Comparison of ENCODE assay signal across 21 cellular contexts in the genomic region with DNA sequence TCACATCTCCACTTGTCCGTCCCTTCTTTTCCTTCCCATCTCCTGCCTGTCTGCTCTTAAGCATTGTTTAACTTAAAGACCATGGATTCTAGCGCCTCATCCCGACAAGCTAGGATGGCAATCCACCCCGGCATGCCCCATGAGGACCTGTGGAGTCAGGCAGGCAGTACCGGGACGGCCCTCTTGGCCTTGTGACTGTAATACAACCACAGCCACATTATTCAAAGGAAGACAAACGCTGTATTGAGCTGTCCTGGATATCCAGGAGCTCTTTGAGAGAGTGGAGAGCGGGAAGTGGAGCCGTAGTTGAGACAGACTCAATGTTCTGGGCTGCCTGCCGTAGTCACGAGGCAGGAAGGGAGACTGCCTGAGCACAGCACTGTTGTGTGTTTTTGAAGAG.
DNase-seq lines count a peak whose midpoint lies in the region; ATAC-seq and TF ChIP-seq lines count a peak whose summit lies in the region.
"Had no signal": no experiment of that assay in that cellular context is flagged by ENCODE, and none has a peak within 500 bp of the region (broad histone marks: within the 10 kb centered on the region; RNA-seq: fewer than 3 reads in every experiment).

No MANE protein-coding gene starts in this region.

- no peaks in the 10 kb centered on the region; the same call in 1 of the 2 replicates for H3K9me2 ChIP-seq in GM23338 (ENCODE audit: insufficient read depth)

- intact Hi-C loops in upper lobe of right lung (cut with DNase I) = no loop called here
- intact Hi-C loops in stomach (cut with DNase I; ENCODE audit: low total_unique reads) = no loop called here

- no peaks in the 10 kb centered on the region for H3F3A ChIP-seq in GM23338 (replicated peaks; ENCODE audit: low read depth)

- 81 to 88% methylated on average over 11 of the region's 11 CpGs for WGBS in upper lobe of left lung, 2 donors
- 78 to 89% (median 86%) methylated on average over 11 of the region's 11 CpGs for WGBS in stomach, 5 donors

- H3K36me3 ChIP-seq in GM23338 (ENCODE audit: insufficient read depth) (no peaks in the 10 kb centered on the region), upper lobe of right lung (no peaks in the 10 kb centered on the region), upper lobe of left lung (no peaks in the 10 kb centered on the region), stomach (no peaks in the 10 kb centered on the region)
- H3K36me3 ChIP-seq: BLaER1 had no signal

- H3K27me3 Mint-ChIP-seq in GM23338 (ENCODE audit: insufficient read depth, low read depth, poor library complexity) (peaks cover 2% of the 10 kb centered on the region), nephron progenitor cell (ENCODE audit: low read depth, poor library complexity) (no peaks in the 10 kb centered on the region)
- H3K27me3 Mint-ChIP-seq: CD4-positive, CD25-positive, alpha-beta regulatory T cell had no signal

- no peak overlapping the region for H3K4me2 ChIP-seq in GM23338
- H3K4me2 ChIP-seq: BLaER1 had no signal

- H4K20me1 ChIP-seq in GM23338 (replicated peaks; ENCODE audit: insufficient read depth) = no peaks in the 10 kb centered on the region
- H4K20me1 ChIP-seq: BLaER1 had no signal

- H3K4me1 Mint-ChIP-seq in GM23338 (peaks cover 2% of the 10 kb centered on the region; the same call in 1 of the 3 replicates), nephron progenitor cell (no peaks in the 10 kb centered on the region)
- H3K4me1 Mint-ChIP-seq: CD4-positive, CD25-positive, alpha-beta regulatory T cell had no signal

- H3K9me3 Mint-ChIP-seq in GM23338 (no peaks in the 10 kb centered on the region), nephron progenitor cell (no peaks in the 10 kb centered on the region)

- H3K36me3 Mint-ChIP-seq in GM23338 (ENCODE audit: low read depth) = no peaks in the 10 kb centered on the region
- H3K36me3 Mint-ChIP-seq in nephron progenitor cell (ENCODE audit: low read depth) = no peaks in the 10 kb centered on the region
- H3K36me3 Mint-ChIP-seq: CD4-positive, CD25-positive, alpha-beta regulatory T cell had no signal

- no peaks in the 10 kb centered on the region for H3K4me1 ChIP-seq in GM23338 (ENCODE audit: insufficient read depth)
- H3K4me1 ChIP-seq in upper lobe of right lung = no peaks in the 10 kb centered on the region
- H3K4me1 ChIP-seq in upper lobe of left lung = no peaks in the 10 kb centered on the region
- H3K4me1 ChIP-seq in stomach = no peaks in the 10 kb centered on the region
- H3K4me1 ChIP-seq: BLaER1 had no signal

- DNase-seq in GM23338 (ENCODE audit: low spot score) (no peak), UCSD-AML1 (lab: John Stamatoyannopoulos, UW; ENCODE audit: unreplicated experiment) (peak; percentile 18), nephron progenitor cell (no peak), upper lobe of right lung (no peak), upper lobe of left lung (no peak), stomach (no peak)
- DNase-seq: CD4-positive, CD25-positive, alpha-beta regulatory T cell; DMS153; DND-41; NCI-H1092; NCI-H1436; NCI-H187; NCI-H2081 treated with DMSO at 0.1 percent for 48 hours; NCI-H524 treated with DMSO at 0.1 percent for 48 hours; NCI-H774; NK-92 treated with Interleukin-12 subunit alpha and Interleukin-12 subunit beta, amount 100 ng/mL, for 24 hours; SHP77 had no signal

- H3K9me3 ChIP-seq in upper lobe of right lung (no peaks in the 10 kb centered on the region), upper lobe of left lung (no peaks in the 10 kb centered on the region), stomach (no peaks in the 10 kb centered on the region)
- H3K9me3 ChIP-seq: BLaER1 had no signal

- ATAC-seq in GM23338 = no peak; the same call in 2 of the 3 replicates
- ATAC-seq in upper lobe of right lung = peak; percentile 19
- no peak for ATAC-seq in upper lobe of left lung (ENCODE audit: low FRiP score in 2 of 2)
- no peak for ATAC-seq in GM19455 (IDR thresholded peaks at IDR 0.05; ENCODE audit: unreplicated experiment)
- ATAC-seq: HCT116 had no signal

- no peak overlapping the region; the same call in 1 of the 2 replicates for H3K27ac Mint-ChIP-seq in GM23338
- H3K27ac Mint-ChIP-seq in nephron progenitor cell = peak overlapping the region; percentile 21
- H3K27ac Mint-ChIP-seq: CD4-positive, CD25-positive, alpha-beta regulatory T cell had no signal

- H3K4me3 ChIP-seq in GM23338 (no peak overlapping the region), upper lobe of right lung (no peak overlapping the region), upper lobe of left lung (no peak overlapping the region), stomach (no peak overlapping the region)
- H3K4me3 ChIP-seq: BLaER1 had no signal

- no peak for TF ChIP-seq POLR2A in upper lobe of left lung (IDR thresholded peaks at IDR 0.05)
- TF ChIP-seq POLR2A in stomach (IDR thresholded peaks at IDR 0.05) = no peak

- H3K4me3 Mint-ChIP-seq in GM23338 = no peak overlapping the region
- H3K4me3 Mint-ChIP-seq in nephron progenitor cell = no peak overlapping the region
- H3K4me3 Mint-ChIP-seq: CD4-positive, CD25-positive, alpha-beta regulatory T cell had no signal

- no peak for TF ChIP-seq EP300 in upper lobe of left lung (IDR thresholded peaks at IDR 0.05)
- TF ChIP-seq EP300 in stomach (IDR thresholded peaks at IDR 0.05) = no peak

- no peak for TF ChIP-seq CTCF in GM23338 (conservative IDR thresholded peaks at IDR 0.05; ENCODE audit: low read depth in 2 of 2)
- no peak for TF ChIP-seq CTCF in nephron progenitor cell (IDR thresholded peaks at IDR 0.05)
- TF ChIP-seq CTCF in upper lobe of right lung (IDR thresholded peaks at IDR 0.05) = no peak
- no peak for TF ChIP-seq CTCF in upper lobe of left lung (IDR thresholded peaks at IDR 0.05)
- no peak for TF ChIP-seq CTCF in stomach (IDR thresholded peaks at IDR 0.05)

- H3K27me3 ChIP-seq in GM23338 (ENCODE audit: insufficient read depth) (no peaks in the 10 kb centered on the region), upper lobe of right lung (no peaks in the 10 kb centered on the region), upper lobe of left lung (no peaks in the 10 kb centered on the region), stomach (no peaks in the 10 kb centered on the region)
- H3K27me3 ChIP-seq: BLaER1 had no signal

- H2AFZ ChIP-seq in GM23338 = 0 out of 2 replicates have a peak overlapping the region, but pooled peaks have one; percentile 9

- H3K79me2 ChIP-seq in GM23338 (replicated peaks; ENCODE audit: insufficient read depth) = no peaks in the 10 kb centered on the region

- H3K27ac ChIP-seq in GM23338 (ENCODE audit: low read depth) (no peak overlapping the region), upper lobe of right lung (no peak overlapping the region), upper lobe of left lung (no peak overlapping the region), stomach (no peak overlapping the region)
- H3K27ac ChIP-seq: BLaER1, RWPE1 had no signal

TF ChIP-seq in GM23338, 12 proteins besides CTCF, POLR2A, EP300 and RAD21 (continues in another document):
- TF ChIP-seq ZNF331 (CRISPR knock-in tag; IDR thresholded peaks at IDR 0.05; ENCODE audit: low read depth) (no peak), JUNB (IDR thresholded peaks at IDR 0.05; ENCODE audit: unreplicated experiment) (no peak), NANOG (IDR thresholded peaks at IDR 0.05; ENCODE audit: borderline replicate concordance) (no peak), STAT1 (IDR thresholded peaks at IDR 0.05; ENCODE audit: unreplicated experiment) (no peak), POLR2AphosphoS5 (IDR thresholded peaks at IDR 0.05; ENCODE audit: low read depth) (no peak), CREB1 (CRISPR knock-in tag; IDR thresholded peaks at IDR 0.05; ENCODE audit: low read depth) (no peak)
